24 cellular contexts compared by ENCODE assay signal in genomic region chr1:226420860-226421259, GRCh38.
"Had no signal": no experiment of that assay in that cellular context is flagged by ENCODE, and none has a peak within 500 bp of the region (broad histone marks: within the 10 kb centered on the region; RNA-seq: fewer than 3 reads in every experiment).

No MANE protein-coding gene starts in this region.

- H3K4me1 ChIP-seq: adrenal gland, ascending aorta, gastrocnemius medialis, prostate gland, tibial artery had no signal

- DNase-seq: activated CD4-positive, alpha-beta T cell treated with anti-CD3 and anti-CD28 coated beads for 1 hour; activated CD4-positive, alpha-beta T cell treated with anti-CD3 and anti-CD28 coated beads, Interleukin-2, amount 50 U/mL, for 1 hour; activated CD8-positive, alpha-beta T cell treated with anti-CD3 and anti-CD28 coated beads, Interleukin-2, amount 10 ng/mL, durations not matched to agents 7 days and 5 days; activated gamma-delta T cell treated with Interleukin-2 at 50 U/mL for 16 hours; adrenal gland; brain microvascular endothelial cell; effector memory CD8-positive, alpha-beta T cell; esophagus squamous epithelium; gastrocnemius medialis; hypothalamus; left ventricle myocardium superior; mammary epithelial cell; midbrain; ovary; stimulated activated CD4-positive, alpha-beta T cell treated with anti-CD3 and anti-CD28 coated beads, Interleukin-4, amount 100 ng/mL, for 4 hours; stimulated activated naive CD8-positive, alpha-beta T cell treated with anti-CD3 and anti-CD28 coated beads, Interleukin-15, amount 100 ng/mL, for 72 hours; tibial artery had no signal

- ATAC-seq: activated CD8-positive, alpha-beta T cell treated with anti-CD3 and anti-CD28 coated beads, Interleukin-2, amount 10 ng/mL, durations not matched to agents 7 days and 5 days; activated naive CD4-positive, alpha-beta T cell treated with anti-CD3 and anti-CD28 coated beads, Interleukin-2, amount 50 U/mL, for 72 hours; effector memory CD8-positive, alpha-beta T cell; gastrocnemius medialis; left ventricle myocardium superior; stimulated activated naive CD8-positive, alpha-beta T cell treated with anti-CD3 and anti-CD28 coated beads, Interleukin-15, amount 100 ng/mL, for 72 hours had no signal

- H3K4me3 Mint-ChIP-seq: activated CD8-positive, alpha-beta T cell treated with anti-CD3 and anti-CD28 coated beads, Interleukin-2, amount 10 ng/mL, durations not matched to agents 7 days and 5 days; activated T-helper 1 cell treated with anti-CD3 and anti-CD28 coated beads, Interleukin-12 subunit alpha, Interleukin-12 subunit beta, Interleukin-2, Interleukin-4 antibody, amounts not matched to agents 30 ng/mL and 10 ng/mL and 1 ng/mL, durations not matched to agents 14 hours and 24 hours and 36 hours; effector memory CD8-positive, alpha-beta T cell; nephron; stimulated activated naive CD8-positive, alpha-beta T cell treated with anti-CD3 and anti-CD28 coated beads, Interleukin-15, amount 100 ng/mL, for 72 hours; T-helper 2 cell treated with Interferon-gamma antibody and Interleukin-4, amounts not matched to agents 5 μg/mL and 100 μg/mL, for 36 hours had no signal

- H3K36me3 ChIP-seq: adrenal gland, ascending aorta, brain microvascular endothelial cell, esophagus squamous epithelium, gastrocnemius medialis, neutrophil, ovary, prostate gland, tibial artery had no signal

- H3K9me3 Mint-ChIP-seq: activated naive CD4-positive, alpha-beta T cell treated with anti-CD3 and anti-CD28 coated beads, Interleukin-2, amount 50 U/mL, for 72 hours; activated T-helper 1 cell treated with anti-CD3 and anti-CD28 coated beads, Interleukin-12 subunit alpha, Interleukin-12 subunit beta, Interleukin-2, Interleukin-4 antibody, amounts not matched to agents 30 ng/mL and 10 ng/mL and 1 ng/mL, durations not matched to agents 14 hours and 24 hours and 36 hours; effector memory CD8-positive, alpha-beta T cell; nephron; stimulated activated naive CD8-positive, alpha-beta T cell treated with anti-CD3 and anti-CD28 coated beads, Interleukin-15, amount 100 ng/mL, for 72 hours; T-helper 2 cell treated with Interferon-gamma antibody and Interleukin-4, amounts not matched to agents 5 μg/mL and 100 μg/mL, for 36 hours had no signal

- H3K4me3 ChIP-seq: adrenal gland, ascending aorta, esophagus squamous epithelium, gastrocnemius medialis, ovary, prostate gland, tibial artery had no signal

- H3K36me3 Mint-ChIP-seq: activated naive CD4-positive, alpha-beta T cell treated with anti-CD3 and anti-CD28 coated beads, Interleukin-2, amount 50 U/mL, for 72 hours had no signal

- H3K27me3 Mint-ChIP-seq: effector memory CD8-positive, alpha-beta T cell; stimulated activated naive CD8-positive, alpha-beta T cell treated with anti-CD3 and anti-CD28 coated beads, Interleukin-15, amount 100 ng/mL, for 72 hours had no signal

- H3K27ac Mint-ChIP-seq: activated CD8-positive, alpha-beta T cell treated with anti-CD3 and anti-CD28 coated beads, Interleukin-2, amount 10 ng/mL, durations not matched to agents 7 days and 5 days; activated naive CD4-positive, alpha-beta T cell treated with anti-CD3 and anti-CD28 coated beads, Interleukin-2, amount 50 U/mL, for 72 hours; activated T-helper 1 cell treated with anti-CD3 and anti-CD28 coated beads, Interleukin-12 subunit alpha, Interleukin-12 subunit beta, Interleukin-2, Interleukin-4 antibody, amounts not matched to agents 30 ng/mL and 10 ng/mL and 1 ng/mL, durations not matched to agents 14 hours and 24 hours and 36 hours; effector memory CD8-positive, alpha-beta T cell; nephron; stimulated activated naive CD8-positive, alpha-beta T cell treated with anti-CD3 and anti-CD28 coated beads, Interleukin-15, amount 100 ng/mL, for 72 hours; T-helper 2 cell treated with Interferon-gamma antibody and Interleukin-4, amounts not matched to agents 5 μg/mL and 100 μg/mL, for 36 hours had no signal

- H3K27me3 ChIP-seq: adrenal gland, ascending aorta, brain microvascular endothelial cell, esophagus squamous epithelium, gastrocnemius medialis, ovary, tibial artery had no signal

- H3K9me3 ChIP-seq: adrenal gland, ascending aorta, esophagus squamous epithelium, gastrocnemius medialis, neutrophil, ovary, prostate gland, tibial artery had no signal

- H3K27ac ChIP-seq: adrenal gland, ascending aorta, brain microvascular endothelial cell, esophagus squamous epithelium, gastrocnemius medialis, neutrophil, ovary, prostate gland, tibial artery had no signal
